13 cellular contexts compared by ENCODE assay signal in genomic region chr21:34023691-34024381, GRCh38. TPM values are rescaled to one million over a fixed set of nuclear protein-coding genes. Genes with fewer than 3 reads are reported as not detected.
A peak's percentile ranks its signal among the peaks of the same experiment; 100 is the strongest.
DNase-seq lines count a peak whose midpoint lies in the region; ATAC-seq and TF ChIP-seq lines count a peak whose summit lies in the region.
"Had no signal": no experiment of that assay in that cellular context is flagged by ENCODE, and none has a peak within 500 bp of the region (broad histone marks: within the 10 kb centered on the region; RNA-seq: fewer than 3 reads in every experiment).

No MANE protein-coding gene starts in this region.

- peak; percentile 49 for DNase-seq in NK-92 treated with Interleukin-12 subunit alpha and Interleukin-12 subunit beta, amount 100 ng/mL, for 24 hours (lab: John Stamatoyannopoulos, UW)
- DNase-seq in NK-92 (lab: John Stamatoyannopoulos, UW; ENCODE audit: unreplicated experiment) (no peak), Panc1 (ENCODE audit: low read depth, low spot score) (no peak), foreskin melanocyte (peak; percentile 80), sigmoid colon (no peak), NCI-H1436 treated with DMSO at 0.1 percent for 48 hours (lab: John Stamatoyannopoulos, UW) (no peak), superior temporal gyrus (ENCODE audit: extremely low spot score) (no peak)
- DNase-seq: COR-L47, DMS153, NCI-H1694, NCI-H748 treated with DMSO at 0.1 percent for 48 hours had no signal

- CTCF ChIA-PET in Panc1 (lab: Charles Lee): interaction anchor here (0.6 kb wide), 1 partner anchor 320 kb away, joined by 3 read pairs; no protein-coding TSS in a partner anchor

- no TSS peak for BruUV-seq in Panc1 (replicated peaks; lab: Mats Ljungman, UMichigan)

- intact Hi-C loops in Panc1 (cut with micrococcal nuclease; ENCODE audit: unreplicated experiment): no loop called here
- intact Hi-C loops in sigmoid colon (cut with DNase I): loop anchor here (5.0 kb wide), 2 partner anchors 53 to 72 kb away; no protein-coding TSS in a partner anchor

- H3K36me3 ChIP-seq in Panc1 (ENCODE audit: control insufficient read depth, insufficient read depth, low read length) (no peaks in the 10 kb centered on the region), sigmoid colon (no peaks in the 10 kb centered on the region)
- H3K36me3 ChIP-seq: HAP-1 had no signal

- 67 to 71% methylated on average over 8 of the region's 8 CpGs for WGBS in sigmoid colon, 2 donors

- H3K27me3 ChIP-seq in Panc1 (ENCODE audit: control insufficient read depth, insufficient read depth, low read length) (no peaks in the 10 kb centered on the region), sigmoid colon (no peaks in the 10 kb centered on the region)

- no peak for TF ChIP-seq EP300 in sigmoid colon (IDR thresholded peaks at IDR 0.05)

- H3K27ac ChIP-seq in Panc1 (ENCODE audit: low read length): peak overlapping the region; percentile 48; the same call in 1 of the 2 replicates
- H3K27ac ChIP-seq in sigmoid colon: peak overlapping the region in 3 of 4 donors; percentile 16 to 55 (median 40)

- H3K9me3 ChIP-seq in Panc1 (ENCODE audit: control insufficient read depth, insufficient read depth, low read depth, low read length) (no peaks in the 10 kb centered on the region), sigmoid colon (peaks cover 0 to 3% (median 0%) of the 10 kb centered on the region in 4 donors)
- H3K9me3 ChIP-seq: HAP-1 had no signal

- in situ Hi-C loops in Panc1 (cut with HindIII; ENCODE audit: low pct_unique_long_range_greater_than_20kb, low sequenced_read_pairs): no loop called here

- no peak for TF ChIP-seq POLR2A in sigmoid colon (IDR thresholded peaks at IDR 0.05)

- no peak for TF ChIP-seq CTCF in Panc1 (IDR thresholded peaks at IDR 0.05)
- no peak for TF ChIP-seq CTCF in sigmoid colon (IDR thresholded peaks at IDR 0.05)

- H3K4me1 ChIP-seq in Panc1 (ENCODE audit: control insufficient read depth, insufficient read depth, low read length) (peaks cover 7% of the 10 kb centered on the region), sigmoid colon (peaks cover 0 to 30% (median 25%) of the 10 kb centered on the region in 4 donors)

- no peak for ATAC-seq in Panc1
- ATAC-seq in GM21786 (IDR thresholded peaks at IDR 0.05; ENCODE audit: unreplicated experiment): no peak

- POLR2A ChIA-PET in Panc1 (lab: Charles Lee): no interaction called here

- H3K4me3 ChIP-seq in Panc1 (ENCODE audit: low read depth in 2 of 2, low read length in 2 of 2) (no peak overlapping the region), sigmoid colon (no peak overlapping the region)
- H3K4me3 ChIP-seq: HAP-1 had no signal

RNA-seq across cellular contexts. Expression of gene MRPS6, which starts 49.5 kb away (rescaled TPM):
- total RNA-seq in Panc1 (2021; ENCODE audit: unreplicated experiment) (109 TPM), sigmoid colon (10 to 100 TPM; 41.0 to 95.8 (median 70.7) TPM)
- polyA plus RNA-seq in Panc1 (2012; ENCODE audit: insufficient read length): 70.0 TPM
- 100 to 1,000 TPM in 1 of 3 donors, 10 to 100 TPM in 2; 60.0 to 118 (median 88.3) TPM for polyA plus RNA-seq in sigmoid colon

RNA-seq across cellular contexts. Expression of gene SLC5A3, which starts 49.5 kb away (rescaled TPM):
- total RNA-seq in Panc1 (2021; ENCODE audit: unreplicated experiment): 29.4 TPM
- 6.6 TPM for polyA plus RNA-seq in Panc1 (2012; ENCODE audit: insufficient read length)
- 10 to 100 TPM; 20.6 to 41.8 (median 22.7) TPM for total RNA-seq in sigmoid colon
- 1 to 10 TPM in 2 of 3 donors, under 1 TPM in 1; 0.60 to 3.6 (median 1.2) TPM for polyA plus RNA-seq in sigmoid colon

Comparison
In these comparisons a context has a peak if more than half of its experiments do, and no peak if none do; other contexts are left out.
1. DNase-seq: peak in NK-92 treated with Interleukin-12 subunit alpha and Interleukin-12 subunit beta, amount 100 ng/mL, for 24 hours (single experiment) and foreskin melanocyte (single experiment); none in NK-92 (single experiment), Panc1 (single experiment), sigmoid colon (single experiment), NCI-H1436 treated with DMSO at 0.1 percent for 48 hours (single experiment) and superior temporal gyrus (single experiment).